In the genomic region with DNA sequence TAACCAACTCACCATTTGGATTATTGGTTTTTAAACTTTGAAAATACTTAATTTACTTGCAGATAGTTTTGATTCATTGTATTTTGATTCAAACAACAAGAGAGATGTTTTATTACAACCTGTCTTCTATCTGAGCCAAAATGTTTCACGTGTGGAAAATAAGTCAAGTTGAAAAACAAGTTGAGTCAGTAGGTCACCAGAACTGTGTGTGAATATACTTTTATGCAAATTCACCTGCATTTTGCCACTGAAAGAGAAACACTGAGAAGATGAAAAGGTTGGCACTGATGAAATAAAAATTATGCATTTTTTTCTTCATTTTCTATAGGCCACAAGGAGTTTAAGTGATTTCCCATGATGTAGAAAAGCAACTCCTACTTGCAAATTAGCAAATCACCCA, we compare ENCODE assay signal across 30 cellular contexts.
A peak's percentile ranks its signal among the peaks of the same experiment; 100 is the strongest.
DNase-seq lines count a peak whose midpoint lies in the region; ATAC-seq lines count a peak whose summit lies in the region.
"Had no signal": no experiment of that assay in that cellular context is flagged by ENCODE, and none has a peak within 500 bp of the region (broad histone marks: within the 10 kb centered on the region; RNA-seq: fewer than 3 reads in every experiment).

No MANE protein-coding gene starts in this region.

- no peak for DNase-seq in activated CD8-positive, alpha-beta memory T cell treated with anti-CD3 and anti-CD28 coated beads, Interleukin-2, amount 10 ng/mL, durations not matched to agents 7 days and 5 days
- DNase-seq in activated CD8-positive, alpha-beta memory T cell treated with anti-CD3 and anti-CD28 coated beads, Interleukin-2, amount 50 U/mL, for 4 hours = no peak
- DNase-seq in CD4-positive, alpha-beta memory T cell = no peak
- DNase-seq in T-helper 17 cell = no peak
- DNase-seq in activated naive CD8-positive, alpha-beta T cell treated with anti-CD3 and anti-CD28 coated beads, Interleukin-2, amount 10 ng/mL, durations not matched to agents 7 days and 5 days = no peak
- no peak for DNase-seq in naive thymus-derived CD8-positive, alpha-beta T cell
- no peak for DNase-seq in NCI-H2107 treated with DMSO at 0.1 percent for 48 hours (lab: John Stamatoyannopoulos, UW; ENCODE audit: unreplicated experiment)
- DNase-seq: activated CD8-positive, alpha-beta memory T cell treated with anti-CD3 and anti-CD28 coated beads, Interleukin-2, amount 50 U/mL, for 48 hours; AML-193; CD8-positive, alpha-beta memory T cell; effector CD8-positive, alpha-beta T cell; EL; HCEC 1CT; Kasumi-1; kidney glomerular epithelial cell; NCI-H1436; NCI-H2081 treated with DMSO at 0.1 percent for 48 hours; NCI-H345; right cardiac atrium; tibial artery had no signal

- no peak overlapping the region for H3K27ac ChIP-seq in CD4-positive, alpha-beta memory T cell (ENCODE audit: low read depth, low read length)
- H3K27ac ChIP-seq: A549, coronary artery, epithelial cell of prostate, hepatocyte, tibial artery, vagina had no signal

- intact Hi-C loops in CD4-positive, alpha-beta memory T cell (cut with micrococcal nuclease) = loop anchor here (5.0 kb wide), 2 partner anchors 53 to 68 kb away; partner anchors contain the start of gene ICOS

- peaks cover 59% of the 10 kb centered on the region for H3K4me1 Mint-ChIP-seq in activated CD8-positive, alpha-beta memory T cell treated with anti-CD3 and anti-CD28 coated beads, Interleukin-2, amount 10 ng/mL, durations not matched to agents 7 days and 5 days
- peaks cover 67 to 91% (median 78%) of the 10 kb centered on the region in 4 donors for H3K4me1 Mint-ChIP-seq in CD4-positive, alpha-beta memory T cell
- H3K4me1 Mint-ChIP-seq in T-helper 17 cell = peaks cover 48% of the 10 kb centered on the region
- H3K4me1 Mint-ChIP-seq in activated naive CD8-positive, alpha-beta T cell treated with anti-CD3 and anti-CD28 coated beads, Interleukin-2, amount 10 ng/mL, durations not matched to agents 7 days and 5 days = peaks cover 56% of the 10 kb centered on the region
- H3K4me1 Mint-ChIP-seq in naive thymus-derived CD8-positive, alpha-beta T cell = peaks cover 35 to 79% (median 59%) of the 10 kb centered on the region in 4 donors

- H3K9me3 Mint-ChIP-seq in activated CD8-positive, alpha-beta memory T cell treated with anti-CD3 and anti-CD28 coated beads, Interleukin-2, amount 10 ng/mL, durations not matched to agents 7 days and 5 days (ENCODE audit: low read depth) = peaks cover 5% of the 10 kb centered on the region
- peaks cover 0 to 10% (median 2%) of the 10 kb centered on the region in 8 donors for H3K9me3 Mint-ChIP-seq in CD4-positive, alpha-beta memory T cell
- peaks cover 24% of the 10 kb centered on the region for H3K9me3 Mint-ChIP-seq in activated naive CD8-positive, alpha-beta T cell treated with anti-CD3 and anti-CD28 coated beads, Interleukin-2, amount 10 ng/mL, durations not matched to agents 7 days and 5 days
- peaks cover 0 to 26% (median 4%) of the 10 kb centered on the region in 9 donors for H3K9me3 Mint-ChIP-seq in naive thymus-derived CD8-positive, alpha-beta T cell

- peak overlapping the region; percentile 65 for H3K27ac Mint-ChIP-seq in activated CD8-positive, alpha-beta memory T cell treated with anti-CD3 and anti-CD28 coated beads, Interleukin-2, amount 10 ng/mL, durations not matched to agents 7 days and 5 days
- H3K27ac Mint-ChIP-seq in CD4-positive, alpha-beta memory T cell = peak overlapping the region; percentile 14 to 84 (median 54)
- H3K27ac Mint-ChIP-seq in T-helper 17 cell = peak overlapping the region; percentile 87
- peak overlapping the region; percentile 87 for H3K27ac Mint-ChIP-seq in activated naive CD8-positive, alpha-beta T cell treated with anti-CD3 and anti-CD28 coated beads, Interleukin-2, amount 10 ng/mL, durations not matched to agents 7 days and 5 days
- peak overlapping the region in 1 of 10 donors; percentile 37 for H3K27ac Mint-ChIP-seq in naive thymus-derived CD8-positive, alpha-beta T cell

- no peak overlapping the region for H3K4me3 ChIP-seq in CD4-positive, alpha-beta memory T cell (ENCODE audit: low read length in 2 of 2)
- H3K4me3 ChIP-seq: A549, coronary artery, GM12878, hepatocyte, smooth muscle cell, tibial artery, vagina had no signal

- H3K4me1 ChIP-seq in CD4-positive, alpha-beta memory T cell (ENCODE audit: insufficient read depth, low read length) = peaks cover 73% of the 10 kb centered on the region
- H3K4me1 ChIP-seq: A549, vagina had no signal

- CTCF ChIA-PET in activated CD8-positive, alpha-beta memory T cell treated with anti-CD3 and anti-CD28 coated beads, Interleukin-2, amount 10 ng/mL, durations not matched to agents 7 days and 5 days (lab: Charles Lee) = no interaction called here
- CTCF ChIA-PET in CD4-positive, alpha-beta memory T cell (lab: Charles Lee; ENCODE audit: partially characterized antibody) = interaction anchor here (1.5 to 1.7 kb wide), 3 partner anchors 9 to 20 kb away, joined by 3 to 7 read pairs (median 5); no protein-coding TSS in a partner anchor

- H3K27me3 ChIP-seq in CD4-positive, alpha-beta memory T cell (ENCODE audit: insufficient read depth, low read length) = no peaks in the 10 kb centered on the region
- H3K27me3 ChIP-seq: hepatocyte, tibial artery, vagina had no signal

- H3K36me3 Mint-ChIP-seq in activated CD8-positive, alpha-beta memory T cell treated with anti-CD3 and anti-CD28 coated beads, Interleukin-2, amount 10 ng/mL, durations not matched to agents 7 days and 5 days = peaks cover 48% of the 10 kb centered on the region
- peaks cover 0 to 4% of the 10 kb centered on the region in 2 donors for H3K36me3 Mint-ChIP-seq in CD4-positive, alpha-beta memory T cell
- H3K36me3 Mint-ChIP-seq in T-helper 17 cell (ENCODE audit: low read depth) = peaks cover 6% of the 10 kb centered on the region
- H3K36me3 Mint-ChIP-seq in activated naive CD8-positive, alpha-beta T cell treated with anti-CD3 and anti-CD28 coated beads, Interleukin-2, amount 10 ng/mL, durations not matched to agents 7 days and 5 days = peaks cover 45% of the 10 kb centered on the region
- H3K36me3 Mint-ChIP-seq in naive thymus-derived CD8-positive, alpha-beta T cell = peaks cover 0 to 13% (median 1%) of the 10 kb centered on the region in 3 donors

- no peaks in the 10 kb centered on the region for H3K27me3 Mint-ChIP-seq in activated CD8-positive, alpha-beta memory T cell treated with anti-CD3 and anti-CD28 coated beads, Interleukin-2, amount 10 ng/mL, durations not matched to agents 7 days and 5 days
- no peaks in the 10 kb centered on the region for H3K27me3 Mint-ChIP-seq in CD4-positive, alpha-beta memory T cell
- H3K27me3 Mint-ChIP-seq in T-helper 17 cell = no peaks in the 10 kb centered on the region
- no peaks in the 10 kb centered on the region for H3K27me3 Mint-ChIP-seq in activated naive CD8-positive, alpha-beta T cell treated with anti-CD3 and anti-CD28 coated beads, Interleukin-2, amount 10 ng/mL, durations not matched to agents 7 days and 5 days
- H3K27me3 Mint-ChIP-seq in naive thymus-derived CD8-positive, alpha-beta T cell = no peaks in the 10 kb centered on the region

- no peaks in the 10 kb centered on the region for H3K36me3 ChIP-seq in CD4-positive, alpha-beta memory T cell (ENCODE audit: insufficient read depth, low read length)
- H3K36me3 ChIP-seq: tibial artery, vagina had no signal

- no peaks in the 10 kb centered on the region for H3K9me3 ChIP-seq in CD4-positive, alpha-beta memory T cell (ENCODE audit: control insufficient read depth in 1 of 2, low read length in 2 of 2)
- H3K9me3 ChIP-seq in T-helper 17 cell (ENCODE audit: control insufficient read depth, low read length, poor library complexity, severe bottlenecking) = no peaks in the 10 kb centered on the region
- H3K9me3 ChIP-seq: A549, tibial artery, vagina had no signal

- POLR2A ChIA-PET in CD4-positive, alpha-beta memory T cell (lab: Charles Lee; ENCODE audit: partially characterized antibody) = interaction anchor here (0.8 to 1.5 kb wide), 2 partner anchors 11 to 67 kb away, joined by 3 to 9 read pairs; no protein-coding TSS in a partner anchor
- POLR2A ChIA-PET in activated naive CD8-positive, alpha-beta T cell treated with anti-CD3 and anti-CD28 coated beads, Interleukin-2, amount 10 ng/mL, durations not matched to agents 7 days and 5 days (lab: Charles Lee) = no interaction called here
- POLR2A ChIA-PET in naive thymus-derived CD8-positive, alpha-beta T cell (lab: Charles Lee) = no interaction called here

- no peak for ATAC-seq in activated CD8-positive, alpha-beta memory T cell treated with anti-CD3 and anti-CD28 coated beads, Interleukin-2, amount 10 ng/mL, durations not matched to agents 7 days and 5 days
- ATAC-seq in T-helper 17 cell (peak; percentile 19), HG03565 (IDR thresholded peaks at IDR 0.05; ENCODE audit: unreplicated experiment) (no peak)
- ATAC-seq in activated naive CD8-positive, alpha-beta T cell treated with anti-CD3 and anti-CD28 coated beads, Interleukin-2, amount 10 ng/mL, durations not matched to agents 7 days and 5 days (ENCODE audit: low read depth) = no peak
- ATAC-seq in naive thymus-derived CD8-positive, alpha-beta T cell = no peak
- ATAC-seq: A549, GM12878, right cardiac atrium, Right ventricle myocardium inferior had no signal

- H3K4me3 Mint-ChIP-seq in activated CD8-positive, alpha-beta memory T cell treated with anti-CD3 and anti-CD28 coated beads, Interleukin-2, amount 10 ng/mL, durations not matched to agents 7 days and 5 days = no peak overlapping the region
- H3K4me3 Mint-ChIP-seq in CD4-positive, alpha-beta memory T cell = peak overlapping the region in 4 of 8 donors; percentile 32 to 75 (median 50)
- no peak overlapping the region for H3K4me3 Mint-ChIP-seq in T-helper 17 cell
- H3K4me3 Mint-ChIP-seq in activated naive CD8-positive, alpha-beta T cell treated with anti-CD3 and anti-CD28 coated beads, Interleukin-2, amount 10 ng/mL, durations not matched to agents 7 days and 5 days = no peak overlapping the region
- no peak overlapping the region for H3K4me3 Mint-ChIP-seq in naive thymus-derived CD8-positive, alpha-beta T cell
- H3K4me3 Mint-ChIP-seq: CD8-positive, alpha-beta memory T cell; T-helper 2 cell treated with Interferon-gamma antibody and Interleukin-4, amounts not matched to agents 5 μg/mL and 100 μg/mL, for 36 hours had no signal
